In the genomic region with DNA sequence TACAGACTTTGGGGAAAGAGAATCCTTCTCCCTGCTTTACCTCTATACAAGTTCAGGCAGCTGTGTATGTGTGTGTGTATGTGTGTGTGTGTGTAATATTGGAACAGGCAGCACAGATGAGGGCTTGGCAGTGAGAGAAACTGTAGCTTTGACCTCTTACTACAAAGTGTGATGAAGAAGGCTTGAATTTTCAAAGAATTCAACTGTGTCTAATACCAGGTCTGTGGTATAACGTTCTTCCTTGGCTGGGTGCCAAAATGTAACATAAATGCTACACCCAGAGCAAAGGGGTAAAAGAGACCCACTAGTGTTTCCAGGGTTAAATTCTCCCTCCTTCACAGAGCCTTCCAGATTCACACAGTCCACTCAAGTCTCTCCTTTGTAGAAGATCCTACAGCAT, we compare ENCODE assay signal across 11 cellular contexts. TPM values are rescaled to one million over a fixed set of nuclear protein-coding genes. Genes with fewer than 3 reads are reported as not detected.
A peak's percentile ranks its signal among the peaks of the same experiment; 100 is the strongest.
DNase-seq lines count a peak whose midpoint lies in the region; ATAC-seq and TF ChIP-seq lines count a peak whose summit lies in the region.
"Had no signal": no experiment of that assay in that cellular context is flagged by ENCODE, and none has a peak within 500 bp of the region (broad histone marks: within the 10 kb centered on the region; RNA-seq: fewer than 3 reads in every experiment).

No MANE protein-coding gene starts in this region.

- H3K9ac ChIP-seq in BLaER1 treated with 17β-estradiol and CSF1 and Interleukin-3, amounts not matched to agents 10 nM and 100 nM = no peak overlapping the region
- H3K9ac ChIP-seq in SK-N-MC (ENCODE audit: insufficient read length) (no peak overlapping the region), neural progenitor cell (no peak overlapping the region), MM.1S (ENCODE audit: low read length) (no peak overlapping the region)

- H3F3A ChIP-seq in neural progenitor cell (ENCODE audit: low read depth) (no peaks in the 10 kb centered on the region), MM.1S (ENCODE audit: insufficient read depth, low read length) (no peaks in the 10 kb centered on the region)

- no peak overlapping the region for H3K27ac Mint-ChIP-seq in neural progenitor cell

- peaks cover 16 to 31% (median 23%) of the 10 kb centered on the region in 11 experiments; a peak in 21 of 22 replicates for H3K9me3 ChIP-seq in BLaER1 treated with 17β-estradiol and CSF1 and Interleukin-3, amounts not matched to agents 10 nM and 100 nM (replicated peaks in 1 of 11)
- no peaks in the 10 kb centered on the region for H3K9me3 ChIP-seq in SK-N-MC (ENCODE audit: low read depth, low read length)
- no peaks in the 10 kb centered on the region for H3K9me3 ChIP-seq in hepatocyte (ENCODE audit: low read depth)
- H3K9me3 ChIP-seq in thyroid gland = no peaks in the 10 kb centered on the region
- peaks cover 6% of the 10 kb centered on the region for H3K9me3 ChIP-seq in neural progenitor cell (ENCODE audit: low read depth)
- no peaks in the 10 kb centered on the region for H3K9me3 ChIP-seq in MM.1S (replicated peaks; ENCODE audit: insufficient read depth, low read length)

- H3K27me3 ChIP-seq in BLaER1 treated with 17β-estradiol and CSF1 and Interleukin-3, amounts not matched to agents 10 nM and 100 nM = no peaks in the 10 kb centered on the region
- H3K27me3 ChIP-seq in hepatocyte (no peaks in the 10 kb centered on the region), thyroid gland (no peaks in the 10 kb centered on the region), neural progenitor cell (no peaks in the 10 kb centered on the region), MM.1S (replicated peaks; ENCODE audit: insufficient read depth, low read length) (no peaks in the 10 kb centered on the region)

- no peaks in the 10 kb centered on the region for H3K36me3 ChIP-seq in BLaER1 treated with 17β-estradiol and CSF1 and Interleukin-3, amounts not matched to agents 10 nM and 100 nM
- no peaks in the 10 kb centered on the region for H3K36me3 ChIP-seq in SK-N-MC (ENCODE audit: insufficient read depth, low read length)
- no peaks in the 10 kb centered on the region for H3K36me3 ChIP-seq in hepatocyte (replicated peaks; ENCODE audit: insufficient read depth, low read depth)
- H3K36me3 ChIP-seq in thyroid gland = no peaks in the 10 kb centered on the region
- no peaks in the 10 kb centered on the region for H3K36me3 ChIP-seq in neural progenitor cell
- H3K36me3 ChIP-seq in MM.1S (replicated peaks; ENCODE audit: insufficient read depth, low read length) = no peaks in the 10 kb centered on the region

- peaks cover 21 to 68% (median 44%) of the 10 kb centered on the region in 10 experiments; a peak in 17 of 20 replicates for H3K4me1 ChIP-seq in BLaER1 treated with 17β-estradiol and CSF1 and Interleukin-3, amounts not matched to agents 10 nM and 100 nM
- H3K4me1 ChIP-seq in hepatocyte (ENCODE audit: insufficient read depth) (peaks cover 10% of the 10 kb centered on the region), thyroid gland (peaks cover 0 to 12% of the 10 kb centered on the region in 2 donors), neural progenitor cell (no peaks in the 10 kb centered on the region), MM.1S (ENCODE audit: low read length) (no peaks in the 10 kb centered on the region)

- H2AFZ ChIP-seq in hepatocyte (no peak overlapping the region), neural progenitor cell (replicated peaks) (no peak overlapping the region), MM.1S (ENCODE audit: low read length) (no peak overlapping the region)

- WGBS in hepatocyte (ENCODE audit: low lambda C conversion rate, missing lambda C conversion rate) = 0% methylated on average over 1 of the region's 1 CpG
- WGBS in thyroid gland, 2 donors = 0 to 14% methylated on average over 1 of the region's 1 CpG

- no peaks in the 10 kb centered on the region for H4K20me1 ChIP-seq in BLaER1 treated with 17β-estradiol and CSF1 and Interleukin-3, amounts not matched to agents 10 nM and 100 nM
- H4K20me1 ChIP-seq in hepatocyte (ENCODE audit: insufficient read depth, poor library complexity, severe bottlenecking) (no peaks in the 10 kb centered on the region), neural progenitor cell (ENCODE audit: low read depth) (no peaks in the 10 kb centered on the region), MM.1S (ENCODE audit: insufficient read depth, low read length) (no peaks in the 10 kb centered on the region)

- ATAC-seq in GM19452 (IDR thresholded peaks at IDR 0.05; ENCODE audit: unreplicated experiment) = peak; percentile 2
- ATAC-seq in left colon = no peak
- ATAC-seq: HCT116 had no signal

- H3K4me3 Mint-ChIP-seq in neural progenitor cell = no peak overlapping the region

- H3K9me3 Mint-ChIP-seq in neural progenitor cell = peaks cover 22% of the 10 kb centered on the region

- H3K4me2 ChIP-seq in BLaER1 treated with 17β-estradiol and CSF1 and Interleukin-3, amounts not matched to agents 10 nM and 100 nM = peak overlapping the region in 10 of 11 experiments; percentile 21 to 72 (median 37); a peak in 19 of 22 replicates
- H3K4me2 ChIP-seq in hepatocyte (no peak overlapping the region), neural progenitor cell (no peak overlapping the region), MM.1S (ENCODE audit: low read depth, low read length) (no peak overlapping the region)

- H3K27me3 Mint-ChIP-seq in neural progenitor cell (ENCODE audit: insufficient read depth, low read depth) = peaks cover 3% of the 10 kb centered on the region

- TF ChIP-seq POLR2A in thyroid gland (IDR thresholded peaks at IDR 0.05) = no peak

- intact Hi-C loops in thyroid gland (cut with DNase I) = no loop called here
- intact Hi-C loops in left colon (cut with DNase I, micrococcal nuclease) = no loop called here

- no peak overlapping the region for H3K4me3 ChIP-seq in BLaER1 treated with 17β-estradiol and CSF1 and Interleukin-3, amounts not matched to agents 10 nM and 100 nM
- no peak overlapping the region for H3K4me3 ChIP-seq in SK-N-MC
- H3K4me3 ChIP-seq in hepatocyte = no peak overlapping the region
- H3K4me3 ChIP-seq in thyroid gland (replicated peaks in 1 of 3) = no peak overlapping the region
- no peak overlapping the region for H3K4me3 ChIP-seq in neural progenitor cell
- H3K4me3 ChIP-seq in MM.1S (ENCODE audit: low read length) = no peak overlapping the region

- H3K9me2 ChIP-seq in hepatocyte (replicated peaks; ENCODE audit: insufficient read depth) (no peaks in the 10 kb centered on the region), MM.1S (replicated peaks; ENCODE audit: insufficient read depth, low read length) (no peaks in the 10 kb centered on the region)

- DNase-seq in SK-N-MC (ENCODE audit: low read depth, low spot score) = peak; percentile 14
- no peak for DNase-seq in hepatocyte (ENCODE audit: low spot score)
- no peak for DNase-seq in thyroid gland
- DNase-seq in neural progenitor cell (ENCODE audit: low spot score) = no peak
- no peak for DNase-seq in MM.1S
- DNase-seq in left colon = no peak
- DNase-seq: activated CD4-positive, alpha-beta T cell treated with anti-CD3 and anti-CD28 coated beads, Interleukin-2, amount 50 U/mL, for 4 hours; NCI-H1930 had no signal

- no peaks in the 10 kb centered on the region for H3K36me3 Mint-ChIP-seq in neural progenitor cell

- TF ChIP-seq CTCF in hepatocyte (IDR thresholded peaks at IDR 0.05; ENCODE audit: poor library complexity) (no peak), thyroid gland (IDR thresholded peaks at IDR 0.05) (no peak), neural progenitor cell (IDR thresholded peaks at IDR 0.05) (no peak), MM.1S (IDR thresholded peaks at IDR 0.05; ENCODE audit: low read length) (no peak)

- H3K79me2 ChIP-seq in hepatocyte (no peaks in the 10 kb centered on the region), neural progenitor cell (ENCODE audit: low read depth) (no peaks in the 10 kb centered on the region), MM.1S (ENCODE audit: low read length) (no peaks in the 10 kb centered on the region)

- H3K27ac ChIP-seq in BLaER1 treated with 17β-estradiol and CSF1 and Interleukin-3, amounts not matched to agents 10 nM and 100 nM = peak overlapping the region in 6 of 11 experiments; percentile 12 to 48 (median 30); a peak in 11 of 22 replicates
- H3K27ac ChIP-seq in SK-N-MC = no peak overlapping the region
- H3K27ac ChIP-seq in hepatocyte = peak overlapping the region; percentile 44
- no peak overlapping the region for H3K27ac ChIP-seq in thyroid gland
- no peak overlapping the region for H3K27ac ChIP-seq in neural progenitor cell
- H3K27ac ChIP-seq in MM.1S (ENCODE audit: low read length) = no peak overlapping the region

- peaks cover 17% of the 10 kb centered on the region for H3K4me1 Mint-ChIP-seq in neural progenitor cell

RNA-seq across cellular contexts. Expression of gene CHST2, which starts 51.1 kb away (rescaled TPM):
- total RNA-seq in hepatocyte (14.4 and 16.1 TPM in 2 replicates), thyroid gland (10 to 100 TPM in 3 of 4 donors, 1 to 10 TPM in 1; 8.5 to 14.0 (median 12.2) TPM), neural progenitor cell (ENCODE audit: low replicate concordance) (5.9 and 10.3 TPM in 2 replicates), left colon (1 to 10 TPM; 1.0 to 2.8 TPM)
- polyA plus RNA-seq in hepatocyte = 12.2 and 12.5 TPM in 2 replicates

Comparison
In these comparisons a context has a peak if more than half of its experiments do, and no peak if none do; other contexts are left out.
1. H3K27ac ChIP-seq: peak in BLaER1 treated with 17β-estradiol and CSF1 and Interleukin-3, amounts not matched to agents 10 nM and 100 nM (6 of 11) and hepatocyte (single experiment); none in SK-N-MC (single experiment), thyroid gland (0 of 3), neural progenitor cell (single experiment) and MM.1S (single experiment).
2. H3K4me2 ChIP-seq: peak in BLaER1 treated with 17β-estradiol and CSF1 and Interleukin-3, amounts not matched to agents 10 nM and 100 nM (10 of 11); none in hepatocyte (single experiment), neural progenitor cell (single experiment) and MM.1S (single experiment).